1 cellular context compared by ENCODE assay signal in genomic region chr11:95175969-95176368, GRCh38.
TF ChIP-seq lines count a peak whose summit lies in the region.

No MANE protein-coding gene starts in this region.

TF ChIP-seq in WTC11, 78 proteins besides CTCF, POLR2A, EP300 and RAD21 (continued from another document):
- TF ChIP-seq MLX (CRISPR knock-in tag; IDR thresholded peaks at IDR 0.05) (no peak), ESRRA (CRISPR knock-in tag; IDR thresholded peaks at IDR 0.05; ENCODE audit: borderline replicate concordance) (no peak), E2F1 (CRISPR knock-in tag; IDR thresholded peaks at IDR 0.05) (no peak)
TF ChIP-seq in WTC11: peak in this region for 0.
